Comparison of ENCODE assay signal across 8 cellular contexts in the genomic region with DNA sequence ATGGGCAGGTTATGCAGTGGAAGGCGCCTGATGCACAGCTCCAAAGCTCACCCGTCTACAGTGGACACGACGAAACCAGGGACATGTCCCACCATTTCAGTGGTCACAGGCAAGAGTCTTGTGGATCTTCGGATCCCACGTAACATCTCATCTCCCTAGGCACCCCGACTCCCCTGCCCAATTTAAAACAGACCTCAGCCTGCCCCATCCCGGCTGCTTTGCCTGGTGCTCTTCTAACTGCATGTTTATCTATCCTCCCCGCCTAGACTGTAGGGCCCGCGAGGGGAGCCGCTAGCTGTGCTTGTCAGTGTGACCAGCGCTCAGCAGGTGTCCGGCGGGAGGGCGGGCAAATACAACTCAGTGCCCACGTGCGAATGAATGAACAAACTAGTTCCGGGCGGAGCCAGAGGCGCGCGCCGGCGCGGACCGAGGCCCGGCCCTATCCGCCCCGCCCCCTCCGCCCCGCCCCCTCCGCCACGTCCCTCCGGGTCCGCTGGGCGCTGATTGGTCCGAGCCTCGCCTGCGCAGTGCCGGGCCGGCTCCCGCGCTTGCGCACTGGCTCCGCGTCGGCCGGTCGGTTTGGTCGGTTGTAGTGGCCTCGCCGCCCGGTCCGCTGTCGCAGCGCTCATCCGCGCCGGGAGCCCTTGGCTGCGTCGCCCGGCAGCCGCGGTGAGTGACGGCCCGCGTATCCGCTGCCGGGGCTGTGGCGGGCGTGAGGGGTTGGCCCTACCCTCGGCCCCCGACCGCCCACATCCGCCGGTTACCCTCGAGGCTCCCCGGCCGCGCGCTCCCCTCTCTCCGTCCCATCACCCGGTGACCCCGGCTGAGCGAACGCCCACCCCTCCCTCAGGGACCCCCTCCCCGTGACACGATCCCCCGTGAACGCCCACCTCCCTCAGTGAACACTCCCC.
DNase-seq lines count a peak whose midpoint lies in the region; ATAC-seq, FAIRE-seq and TF ChIP-seq lines count a peak whose summit lies in the region.

No MANE protein-coding gene starts in this region.

- FAIRE-seq in HTR-8/SVneo (lab: Jason Lieb, UNC): peak; percentile 92

- H3K4me1 ChIP-seq in Caco-2: peaks cover 10% of the 10 kb centered on the region
- peaks cover 7% of the 10 kb centered on the region for H3K4me1 ChIP-seq in endocrine pancreas (ENCODE audit: control insufficient read depth, insufficient read depth, low read length)
- H3K4me1 ChIP-seq in mesendoderm (ENCODE audit: control insufficient read depth, low read depth, low read length): no peaks in the 10 kb centered on the region

- H3K23ac ChIP-seq in mesendoderm (ENCODE audit: low read length): no peak overlapping the region

- H3K4me3 ChIP-seq in Caco-2 (ENCODE audit: low read depth, low read length) (peak overlapping the region; percentile 99), endocrine pancreas (ENCODE audit: control insufficient read depth, insufficient read depth, low read length) (peak overlapping the region; percentile 14), mesendoderm (ENCODE audit: low read length) (peak overlapping the region; percentile 73)

- H3K27me3 Mint-ChIP-seq in Caco-2 (ENCODE audit: insufficient read depth, unreplicated experiment): no peaks in the 10 kb centered on the region

- H3K36me3 ChIP-seq in Caco-2 (ENCODE audit: control insufficient read depth, insufficient read depth, low read length): peaks cover 1% of the 10 kb centered on the region; the same call in 1 of the 2 replicates
- no peaks in the 10 kb centered on the region for H3K36me3 ChIP-seq in endocrine pancreas (ENCODE audit: control insufficient read depth, insufficient read depth, low read length)
- H3K36me3 ChIP-seq in mesendoderm (ENCODE audit: control insufficient read depth, insufficient read depth, low read length): no peaks in the 10 kb centered on the region

- no peak overlapping the region for H2BK15ac ChIP-seq in mesendoderm (replicated peaks; ENCODE audit: low read depth)

- TF ChIP-seq CTCF in Caco-2 (IDR thresholded peaks at IDR 0.05; ENCODE audit: insufficient read depth in 1 of 2, low read depth in 1 of 2, low read length in 1 of 2, severe bottlenecking in 1 of 2, unreplicated experiment in 1 of 2): no peak

- peak overlapping the region; percentile 20 for H3K4ac ChIP-seq in mesendoderm (ENCODE audit: low read depth, low read length)

- H3K9me3 Mint-ChIP-seq in Caco-2 (ENCODE audit: unreplicated experiment): no peaks in the 10 kb centered on the region

- H3K9ac ChIP-seq in endocrine pancreas (ENCODE audit: control insufficient read depth, insufficient read depth, low read length): peak overlapping the region; percentile 63
- peak overlapping the region; percentile 92 for H3K9ac ChIP-seq in mesendoderm (ENCODE audit: low read length)

- peak overlapping the region; percentile 82 for H3K27ac ChIP-seq in mesendoderm (ENCODE audit: low read depth, low read length)

- BruUV-seq in Caco-2 (replicated peaks; lab: Mats Ljungman, UMichigan): TSS peak; percentile 57

- CTCF ChIA-PET in Caco-2 (lab: Charles Lee): no interaction called here

- no peaks in the 10 kb centered on the region for H3K79me2 ChIP-seq in mesendoderm (ENCODE audit: control insufficient read depth, insufficient read depth, low read length)

- intact Hi-C loops in Caco-2 (cut with micrococcal nuclease; ENCODE audit: unreplicated experiment): loop anchor here (2.0 kb wide), 1 partner anchor 61 kb away; the partner anchor contains the start of genes DDX51 and NOC4L

- no peak overlapping the region for H4K8ac ChIP-seq in mesendoderm (ENCODE audit: low read depth, low read length)

- ATAC-seq in GM21381 (IDR thresholded peaks at IDR 0.05; ENCODE audit: unreplicated experiment): peak; percentile 85

- POLR2A ChIA-PET in Caco-2 (lab: Charles Lee): no interaction called here

- H3K4me1 Mint-ChIP-seq in Caco-2 (ENCODE audit: low read depth, unreplicated experiment): peaks cover 8% of the 10 kb centered on the region

- DNase-seq in Caco-2 (peak; percentile 93 to 94), HTR-8/SVneo (ENCODE audit: insufficient read length, low spot score) (peak; percentile 100), NOMO-1 (lab: John Stamatoyannopoulos, UW; ENCODE audit: unreplicated experiment in 2 of 2) (peak; percentile 82 to 93), mesendoderm (peak; percentile 98)
- peak; percentile 63 to 83 (median 81) for DNase-seq in activated CD8-positive, alpha-beta memory T cell treated with anti-CD3 and anti-CD28 coated beads for 48 hours (ENCODE audit: low read depth in 2 of 3, low spot score in 2 of 3)
- peak; percentile 65 for DNase-seq in stimulated activated CD8-positive, alpha-beta memory T cell treated with anti-CD3 and anti-CD28 coated beads, Interleukin-12 subunit alpha, Interleukin-12 subunit beta, amount 100 ng/mL, for 24 hours (ENCODE audit: extremely low read depth)

- H3K18ac ChIP-seq in mesendoderm (ENCODE audit: low read length): peak overlapping the region; percentile 65

- no peak overlapping the region for H2BK5ac ChIP-seq in mesendoderm (ENCODE audit: low read length)

- WGBS in mesendoderm (ENCODE audit: extremely low coverage, insufficient coverage, low lambda C conversion rate): no CpG with 5 or more reads among the region's 91 CpGs

- H2BK120ac ChIP-seq in mesendoderm (ENCODE audit: low read depth, low read length): no peak overlapping the region

- H3K27me3 ChIP-seq in Caco-2 (replicated peaks; ENCODE audit: control insufficient read depth, insufficient read depth, low read length) (no peaks in the 10 kb centered on the region), endocrine pancreas (ENCODE audit: control insufficient read depth, insufficient read depth, low read length) (no peaks in the 10 kb centered on the region), mesendoderm (ENCODE audit: insufficient read depth, low read length, poor library complexity) (no peaks in the 10 kb centered on the region)

- H3K4me3 Mint-ChIP-seq in Caco-2 (ENCODE audit: unreplicated experiment): peak overlapping the region; percentile 80

- no peak overlapping the region for H2AK5ac ChIP-seq in mesendoderm (ENCODE audit: low read length)

- no peak overlapping the region for H4K5ac ChIP-seq in mesendoderm (ENCODE audit: low read length)

- H3K4me2 ChIP-seq in mesendoderm (ENCODE audit: low read length): peak overlapping the region; percentile 28

- H3K36me3 Mint-ChIP-seq in Caco-2 (ENCODE audit: insufficient read depth, unreplicated experiment): peaks cover 37% of the 10 kb centered on the region

- H3K9me3 ChIP-seq in Caco-2: no peaks in the 10 kb centered on the region
- H3K9me3 ChIP-seq in endocrine pancreas (ENCODE audit: control insufficient read depth, low read length): no peaks in the 10 kb centered on the region

- peak overlapping the region; percentile 89 for H3K27ac Mint-ChIP-seq in Caco-2 (ENCODE audit: unreplicated experiment)

- H3K56ac ChIP-seq in mesendoderm (ENCODE audit: low read length): peak overlapping the region; percentile 95

- peaks cover 8% of the 10 kb centered on the region for H3K79me1 ChIP-seq in mesendoderm (ENCODE audit: low read length)

Comparison
In these comparisons a context has a peak if more than half of its experiments do, and no peak if none do; other contexts are left out.
1. Peak in every context shown above with its lines: DNase-seq, ATAC-seq, H3K4me3 ChIP-seq and H3K27ac ChIP-seq.
2. H3K4me3 ChIP-seq: peak in every context shown above with its lines; median percentile 99 in Caco-2; 73 in mesendoderm; 14 in endocrine pancreas.